11 cellular contexts compared by ENCODE assay signal in genomic region chr7:2173184-2173827, GRCh38. TPM values are rescaled to one million over a fixed set of nuclear protein-coding genes. Genes with fewer than 3 reads are reported as not detected.
DNase-seq lines count a peak whose midpoint lies in the region; ATAC-seq and TF ChIP-seq lines count a peak whose summit lies in the region.
"Had no signal": no experiment of that assay in that cellular context is flagged by ENCODE, and none has a peak within 500 bp of the region (broad histone marks: within the 10 kb centered on the region; RNA-seq: fewer than 3 reads in every experiment).

No MANE protein-coding gene starts in this region.

- peaks cover 10% of the 10 kb centered on the region for H3K36me3 Mint-ChIP-seq in osteocyte (ENCODE audit: unreplicated experiment)

- H3K27ac Mint-ChIP-seq in osteocyte (ENCODE audit: unreplicated experiment), result peak overlapping the region; percentile 87
- H3K27ac Mint-ChIP-seq: activated CD4-positive, alpha-beta T cell treated with anti-CD3 and anti-CD28 coated beads, Interleukin-2, amount 10 ng/mL, durations not matched to agents 24 days and 14 days had no signal

- TF ChIP-seq CTCF in astrocyte of the spinal cord (IDR thresholded peaks at IDR 0.05; ENCODE audit: low read depth, low read length) (no peak), osteocyte (IDR thresholded peaks at IDR 0.05) (no peak)

- peak; percentile 72 for DNase-seq in DMS 273 (lab: John Stamatoyannopoulos, UW; ENCODE audit: unreplicated experiment)
- no peak for DNase-seq in DMS 273 treated with DMSO at 0.1 percent for 48 hours (lab: John Stamatoyannopoulos, UW)
- peak; percentile 28 for DNase-seq in Jurkat, Clone E6-1 (ENCODE audit: low read depth, low spot score)
- DNase-seq in astrocyte of the spinal cord (ENCODE audit: low read depth, low spot score), result no peak
- DNase-seq in osteocyte (ENCODE audit: extremely low spot score, unreplicated experiment), result no peak
- DNase-seq in NCI-H1436 treated with DMSO at 0.1 percent for 48 hours (lab: John Stamatoyannopoulos, UW), result no peak
- DNase-seq: activated CD4-positive, alpha-beta T cell treated with anti-CD3 and anti-CD28 coated beads, Interleukin-2, amount 10 ng/mL, durations not matched to agents 24 days and 14 days; T-helper 1 cell had no signal

- H3K27me3 Mint-ChIP-seq in osteocyte (ENCODE audit: unreplicated experiment), result no peaks in the 10 kb centered on the region
- H3K27me3 Mint-ChIP-seq: activated CD4-positive, alpha-beta T cell treated with anti-CD3 and anti-CD28 coated beads, Interleukin-2, amount 10 ng/mL, durations not matched to agents 24 days and 14 days had no signal

- no peaks in the 10 kb centered on the region for H3K9me3 Mint-ChIP-seq in osteocyte (ENCODE audit: unreplicated experiment)
- H3K9me3 Mint-ChIP-seq: activated CD4-positive, alpha-beta T cell treated with anti-CD3 and anti-CD28 coated beads, Interleukin-2, amount 10 ng/mL, durations not matched to agents 24 days and 14 days had no signal

- no peak overlapping the region for H3K4me3 ChIP-seq in Jurkat, Clone E6-1 (ENCODE audit: low read length)
- H3K4me3 ChIP-seq in astrocyte of the spinal cord (ENCODE audit: low read depth, low read length), result peak overlapping the region; percentile 7
- H3K4me3 ChIP-seq: tibial nerve had no signal

- peaks cover 58% of the 10 kb centered on the region for H3K4me1 Mint-ChIP-seq in osteocyte (ENCODE audit: unreplicated experiment)

- no peak for ATAC-seq in GM19452 (IDR thresholded peaks at IDR 0.05; ENCODE audit: unreplicated experiment)
- no peak for ATAC-seq in HG02840 (IDR thresholded peaks at IDR 0.05; ENCODE audit: low FRiP score, unreplicated experiment)

- H3K4me3 Mint-ChIP-seq in osteocyte (ENCODE audit: unreplicated experiment), result peak overlapping the region; percentile 7
- H3K4me3 Mint-ChIP-seq: activated CD4-positive, alpha-beta T cell treated with anti-CD3 and anti-CD28 coated beads, Interleukin-2, amount 10 ng/mL, durations not matched to agents 24 days and 14 days had no signal

- in situ Hi-C loops in astrocyte of the spinal cord (cut with HindIII; ENCODE audit: low sequenced_read_pairs), result no loop called here

RNA-seq across cellular contexts. Expression of gene MAD1L1, which starts 59.4 kb away (rescaled TPM):
- polyA plus RNA-seq in Jurkat, Clone E6-1 (2012; ENCODE audit: insufficient read depth, insufficient read length), result 35.2 TPM
- 30.2 and 32.7 TPM in 2 replicates for total RNA-seq in osteocyte

Comparison
In these comparisons a context has a peak if more than half of its experiments do, and no peak if none do; other contexts are left out.
1. DNase-seq: peak in DMS 273 (single experiment) and Jurkat, Clone E6-1 (single experiment); none in DMS 273 treated with DMSO at 0.1 percent for 48 hours (single experiment), astrocyte of the spinal cord (single experiment), osteocyte (single experiment) and NCI-H1436 treated with DMSO at 0.1 percent for 48 hours (single experiment).